8 cellular contexts compared by ENCODE assay signal in the genomic region with DNA sequence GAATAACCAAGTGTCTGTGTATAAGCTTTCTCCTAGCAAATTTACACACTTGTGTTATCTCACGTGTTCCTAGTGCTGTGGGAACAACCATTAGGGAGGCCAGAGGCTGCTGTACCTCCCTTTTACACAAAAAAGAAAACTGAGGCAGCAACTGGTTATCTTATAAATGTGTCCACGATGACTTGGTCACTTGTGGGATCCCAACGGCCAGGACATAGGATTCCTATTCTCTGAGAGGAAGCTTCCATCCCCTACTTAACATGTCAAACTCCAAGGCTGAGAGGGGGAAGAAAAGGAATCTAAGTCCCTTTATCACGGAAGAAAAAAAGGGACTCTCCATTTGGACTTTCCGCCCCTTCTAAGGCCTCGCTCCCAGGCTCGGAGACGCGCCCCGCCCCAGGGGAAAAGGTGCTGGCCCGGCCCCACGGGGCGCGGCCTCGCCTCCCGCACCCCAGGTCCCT. TPM values are rescaled to one million over a fixed set of nuclear protein-coding genes. Genes with fewer than 3 reads are reported as not detected.
DNase-seq lines count a peak whose midpoint lies in the region; ATAC-seq and TF ChIP-seq lines count a peak whose summit lies in the region.

No MANE protein-coding gene starts in this region.

- H3K4me3 ChIP-seq in WI38 (ENCODE audit: low read depth, low read length): peak overlapping the region; percentile 61

- DNase-seq in stimulated activated CD4-positive, alpha-beta T cell treated with anti-CD3 and anti-CD28 coated beads, Interleukin-15, amount 100 ng/mL, for 24 hours: peak; percentile 4
- no peak for DNase-seq in stimulated activated CD4-positive, alpha-beta T cell treated with anti-CD3 and anti-CD28 coated beads, Interleukin-4, amount 100 ng/mL, for 24 hours
- DNase-seq in globus pallidus (ENCODE audit: low spot score): peak; percentile 46
- no peak for DNase-seq in sciatic nerve (ENCODE audit: low spot score)
- DNase-seq in DMS53 treated with DMSO at 0.1 percent for 48 hours (lab: John Stamatoyannopoulos, UW; ENCODE audit: unreplicated experiment): no peak
- DNase-seq in GF-D8 (lab: John Stamatoyannopoulos, UW): no peak

- peak; percentile 33; the same call in 1 of the 2 replicates for TF ChIP-seq CTCF in WI38 (IDR thresholded peaks at IDR 0.05; ENCODE audit: low read depth, low read length)

- ATAC-seq in HG03025 (IDR thresholded peaks at IDR 0.05; ENCODE audit: low FRiP score, unreplicated experiment): peak; percentile 84
- ATAC-seq in sciatic nerve: peak; percentile 61

- intact Hi-C loops in sciatic nerve (cut with DNase I): no loop called here

RNA-seq across cellular contexts. Expression of gene ZNF438, which starts 0.4 kb away (rescaled TPM):
- 15.3 TPM for total RNA-seq in sciatic nerve

Comparison
In these comparisons a context has a peak if more than half of its experiments do, and no peak if none do; other contexts are left out.
1. DNase-seq: peak in stimulated activated CD4-positive, alpha-beta T cell treated with anti-CD3 and anti-CD28 coated beads, Interleukin-15, amount 100 ng/mL, for 24 hours (single experiment) and globus pallidus (single experiment); none in stimulated activated CD4-positive, alpha-beta T cell treated with anti-CD3 and anti-CD28 coated beads, Interleukin-4, amount 100 ng/mL, for 24 hours (single experiment), sciatic nerve (single experiment), DMS53 treated with DMSO at 0.1 percent for 48 hours (single experiment) and GF-D8 (single experiment).